22 cellular contexts compared by ENCODE assay signal in genomic region chrX:13033193-13033592, GRCh38. TPM values are rescaled to one million over a fixed set of nuclear protein-coding genes. Genes with fewer than 3 reads are reported as not detected.
"Had no signal": no experiment of that assay in that cellular context is flagged by ENCODE, and none has a peak within 500 bp of the region (broad histone marks: within the 10 kb centered on the region; RNA-seq: fewer than 3 reads in every experiment).

No MANE protein-coding gene starts in this region.

- H3K9me3 Mint-ChIP-seq: activated naive CD4-positive, alpha-beta T cell treated with anti-CD3 and anti-CD28 coated beads for 36 hours; activated T-cell treated with anti-CD3 and anti-CD28 coated beads, Interleukin-2, amount 50 U/mL, for 4 hours; brain; central memory CD8-positive, alpha-beta T cell had no signal

- ATAC-seq: activated CD8-positive, alpha-beta memory T cell treated with anti-CD3 and anti-CD28 coated beads, Interleukin-2, amount 10 ng/mL, durations not matched to agents 7 days and 5 days; activated T-cell treated with anti-CD3 and anti-CD28 coated beads, Interleukin-2, amount 50 U/mL, for 4 hours; PC-3 had no signal

- H3K27me3 Mint-ChIP-seq: activated CD8-positive, alpha-beta memory T cell treated with anti-CD3 and anti-CD28 coated beads, Interleukin-2, amount 10 ng/mL, durations not matched to agents 7 days and 5 days; activated naive CD8-positive, alpha-beta T cell; brain; central memory CD8-positive, alpha-beta T cell had no signal

- H3K27ac Mint-ChIP-seq: activated CD8-positive, alpha-beta memory T cell treated with anti-CD3 and anti-CD28 coated beads, Interleukin-2, amount 10 ng/mL, durations not matched to agents 7 days and 5 days; activated naive CD4-positive, alpha-beta T cell treated with anti-CD3 and anti-CD28 coated beads for 36 hours had no signal

- H3K36me3 Mint-ChIP-seq: brain had no signal

- H3K4me3 Mint-ChIP-seq: activated CD8-positive, alpha-beta memory T cell treated with anti-CD3 and anti-CD28 coated beads, Interleukin-2, amount 10 ng/mL, durations not matched to agents 7 days and 5 days; activated naive CD4-positive, alpha-beta T cell treated with anti-CD3 and anti-CD28 coated beads for 36 hours; activated naive CD8-positive, alpha-beta T cell; activated T-cell treated with anti-CD3 and anti-CD28 coated beads, Interleukin-2, amount 50 U/mL, for 4 hours; brain; central memory CD8-positive, alpha-beta T cell had no signal

- DNase-seq: activated CD4-positive, alpha-beta T cell treated with anti-CD3 and anti-CD28 coated beads for 48 hours; activated CD4-positive, alpha-beta T cell treated with anti-CD3 and anti-CD28 coated beads, Interleukin-2, amount 50 U/mL, for 48 hours; activated CD4-positive, CD25-positive, alpha-beta regulatory T cell; activated CD8-positive, alpha-beta memory T cell treated with anti-CD3 and anti-CD28 coated beads, Interleukin-2, amount 10 ng/mL, durations not matched to agents 7 days and 5 days; activated gamma-delta T cell; activated naive CD4-positive, alpha-beta T cell treated with anti-CD3 and anti-CD28 coated beads for 36 hours; activated T-cell treated with anti-CD3 and anti-CD28 coated beads, Interleukin-2, amount 50 U/mL, for 4 hours; amygdala; Kasumi-1; KBM-7; NCI-H1105 treated with DMSO at 0.1 percent for 48 hours; NCI-H1436 treated with DMSO at 0.1 percent for 48 hours; NCI-H187; NCI-H2081; NCI-H510A treated with DMSO at 0.1 percent for 48 hours; PC-3; SIG-M5; T-helper 1 cell had no signal

RNA-seq across cellular contexts. Expression of gene FAM9C, which starts 11.2 kb away (rescaled TPM):
- total RNA-seq: activated CD8-positive, alpha-beta memory T cell treated with anti-CD3 and anti-CD28 coated beads, Interleukin-2, amount 10 ng/mL, durations not matched to agents 7 days and 5 days; activated naive CD4-positive, alpha-beta T cell treated with anti-CD3 and anti-CD28 coated beads for 36 hours; activated T-cell treated with anti-CD3 and anti-CD28 coated beads, Interleukin-2, amount 50 U/mL, for 4 hours; PC-3; T-helper 2 cell treated with Interferon-gamma antibody and Interleukin-4, amounts not matched to agents 100 ng/mL and 5 ng/mL, for 36 hours had no signal
